In genomic region chr1:144020001-144020738, GRCh38 we compare ENCODE assay signal across 1 cellular context. TPM values are rescaled to one million over a fixed set of nuclear protein-coding genes. Genes with fewer than 3 reads are reported as not detected.
"Had no signal": no experiment of that assay in that cellular context is flagged by ENCODE, and none has a peak within 500 bp of the region (broad histone marks: within the 10 kb centered on the region; RNA-seq: fewer than 3 reads in every experiment).

No MANE protein-coding gene starts in this region.

RNA-seq across cellular contexts. Expression of gene FAM72C, which starts 48.4 kb away (rescaled TPM):
- total RNA-seq: right cardiac atrium had no signal
